ENCODE assay signal across 17 cellular contexts in the genomic region with DNA sequence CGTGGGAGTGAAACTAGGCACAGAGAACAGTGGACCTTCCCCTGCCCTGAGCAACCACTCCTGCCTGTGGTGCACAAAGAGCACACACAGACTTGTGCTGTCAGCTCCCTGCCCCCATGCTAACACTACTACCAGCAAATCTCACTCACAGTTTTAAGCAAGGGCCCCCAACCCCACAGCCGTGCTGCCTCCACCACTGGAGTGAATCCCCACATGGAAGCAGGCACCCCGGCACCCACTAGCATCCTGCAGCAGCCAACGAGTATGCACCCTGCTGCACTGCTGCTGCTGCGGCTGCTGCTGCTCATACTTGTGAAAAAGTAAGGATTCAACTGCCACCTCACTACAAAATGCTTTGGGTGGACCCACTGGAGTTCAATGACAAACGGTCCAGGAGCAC.
A peak's percentile ranks its signal among the peaks of the same experiment; 100 is the strongest.
DNase-seq lines count a peak whose midpoint lies in the region; ATAC-seq and TF ChIP-seq lines count a peak whose summit lies in the region.
"Had no signal": no experiment of that assay in that cellular context is flagged by ENCODE, and none has a peak within 500 bp of the region (broad histone marks: within the 10 kb centered on the region; RNA-seq: fewer than 3 reads in every experiment).

No MANE protein-coding gene starts in this region.

- H3K4me3 ChIP-seq in GM23338 (no peak overlapping the region), mesenchymal stem cell (ENCODE audit: insufficient read depth in 1 of 2, low read depth in 1 of 2, low read length in 2 of 2) (no peak overlapping the region), upper lobe of right lung (no peak overlapping the region), Karpas-422 (ENCODE audit: low read length) (no peak overlapping the region)
- H3K4me3 ChIP-seq: HAP-1 had no signal

- H3K27ac Mint-ChIP-seq in GM23338 (peak overlapping the region; percentile 73; the same call in 1 of the 2 replicates), chondrocyte (ENCODE audit: unreplicated experiment) (no peak overlapping the region)
- H3K27ac Mint-ChIP-seq: CD4-positive, alpha-beta memory T cell; HFFc6 had no signal

- H3K27ac ChIP-seq in GM23338 (ENCODE audit: low read depth) (no peak overlapping the region), mesenchymal stem cell (ENCODE audit: low read length, poor library complexity, severe bottlenecking) (no peak overlapping the region), upper lobe of right lung (no peak overlapping the region), Karpas-422 (ENCODE audit: low read length) (no peak overlapping the region)

- no peak overlapping the region for H2BK12ac ChIP-seq in mesenchymal stem cell (ENCODE audit: low read length in 2 of 2)

- no peaks in the 10 kb centered on the region for H3K4me1 ChIP-seq in GM23338 (ENCODE audit: insufficient read depth)
- H3K4me1 ChIP-seq in mesenchymal stem cell (ENCODE audit: control insufficient read depth, insufficient read depth, low read depth, low read length) = no peaks in the 10 kb centered on the region
- H3K4me1 ChIP-seq in upper lobe of right lung = no peaks in the 10 kb centered on the region
- no peaks in the 10 kb centered on the region for H3K4me1 ChIP-seq in Karpas-422 (ENCODE audit: low read length)
- H3K4me1 ChIP-seq: HAP-1 had no signal

- H4K20me1 ChIP-seq in GM23338 (replicated peaks; ENCODE audit: insufficient read depth) (no peaks in the 10 kb centered on the region), Karpas-422 (ENCODE audit: insufficient read depth, low read depth, low read length) (no peaks in the 10 kb centered on the region)

- no peak overlapping the region for H2BK5ac ChIP-seq in mesenchymal stem cell (ENCODE audit: low read depth, low read length, poor library complexity, severe bottlenecking)

- H2AFZ ChIP-seq in GM23338 = no peak overlapping the region
- no peak overlapping the region for H2AFZ ChIP-seq in mesenchymal stem cell (ENCODE audit: low read depth, low read length)
- H2AFZ ChIP-seq in Karpas-422 (ENCODE audit: low read length) = no peak overlapping the region

- intact Hi-C loops in upper lobe of right lung (cut with DNase I) = no loop called here

- H3K36me3 ChIP-seq in GM23338 (ENCODE audit: insufficient read depth) = no peaks in the 10 kb centered on the region
- no peaks in the 10 kb centered on the region for H3K36me3 ChIP-seq in mesenchymal stem cell (ENCODE audit: control insufficient read depth in 1 of 2, insufficient read depth in 2 of 2, low read depth in 1 of 2, low read length in 2 of 2)
- H3K36me3 ChIP-seq in upper lobe of right lung = no peaks in the 10 kb centered on the region
- H3K36me3 ChIP-seq in Karpas-422 (ENCODE audit: insufficient read depth, low read length) = no peaks in the 10 kb centered on the region
- H3K36me3 ChIP-seq: HAP-1 had no signal

- H3K4me1 Mint-ChIP-seq in GM23338 = no peaks in the 10 kb centered on the region; the same call in 2 of the 3 replicates
- no peaks in the 10 kb centered on the region for H3K4me1 Mint-ChIP-seq in chondrocyte (ENCODE audit: low read depth)
- H3K4me1 Mint-ChIP-seq: CD4-positive, alpha-beta memory T cell had no signal

- H3K27me3 ChIP-seq in GM23338 (ENCODE audit: insufficient read depth) = no peaks in the 10 kb centered on the region
- no peaks in the 10 kb centered on the region for H3K27me3 ChIP-seq in mesenchymal stem cell (ENCODE audit: control insufficient read depth in 1 of 2, insufficient read depth in 1 of 2, low read length in 2 of 2)
- H3K27me3 ChIP-seq in upper lobe of right lung = no peaks in the 10 kb centered on the region
- no peaks in the 10 kb centered on the region for H3K27me3 ChIP-seq in Karpas-422 (ENCODE audit: low read length)

- H3K18ac ChIP-seq in mesenchymal stem cell (ENCODE audit: low read depth in 1 of 2, low read length in 2 of 2) = no peak overlapping the region

- H3K27me3 Mint-ChIP-seq in GM23338 (ENCODE audit: insufficient read depth, low read depth, poor library complexity) (peaks cover 2% of the 10 kb centered on the region), chondrocyte (ENCODE audit: low read depth) (peaks cover 1% of the 10 kb centered on the region)
- H3K27me3 Mint-ChIP-seq: CD4-positive, alpha-beta memory T cell had no signal

- no peak overlapping the region for H2BK15ac ChIP-seq in mesenchymal stem cell (ENCODE audit: low read depth, poor library complexity, severe bottlenecking)

- H3K79me2 ChIP-seq in GM23338 (replicated peaks; ENCODE audit: insufficient read depth) (no peaks in the 10 kb centered on the region), Karpas-422 (ENCODE audit: low read length) (no peaks in the 10 kb centered on the region)

- no peaks in the 10 kb centered on the region for H3K79me1 ChIP-seq in mesenchymal stem cell (replicated peaks; ENCODE audit: low read length, poor library complexity, severe bottlenecking)

- 80% methylated on average over 5 of the region's 6 CpGs for WGBS in mesenchymal stem cell

- no peak overlapping the region for H2AK5ac ChIP-seq in mesenchymal stem cell (ENCODE audit: low read length, severe bottlenecking)

- peaks cover 5% of the 10 kb centered on the region; the same call in 2 of the 3 replicates for H3K9me3 Mint-ChIP-seq in GM23338
- H3K9me3 Mint-ChIP-seq in chondrocyte (ENCODE audit: low read depth) = peaks cover 10% of the 10 kb centered on the region

- no peak overlapping the region for H3K23ac ChIP-seq in mesenchymal stem cell (ENCODE audit: low read length in 2 of 2)

- H3K36me3 Mint-ChIP-seq in GM23338 (ENCODE audit: low read depth) (no peaks in the 10 kb centered on the region), chondrocyte (ENCODE audit: low read depth) (no peaks in the 10 kb centered on the region)
- H3K36me3 Mint-ChIP-seq: CD4-positive, alpha-beta memory T cell had no signal

- no peak overlapping the region for H3K4ac ChIP-seq in mesenchymal stem cell (ENCODE audit: low read depth in 1 of 2, low read length in 2 of 2)

- H4K91ac ChIP-seq in mesenchymal stem cell (ENCODE audit: low read length) = peak overlapping the region; percentile 39

- no peak overlapping the region for H2BK120ac ChIP-seq in mesenchymal stem cell (ENCODE audit: low read depth, low read length)

- no peak for DNase-seq in GM23338 (ENCODE audit: low spot score)
- peak; percentile 51 for DNase-seq in chondrocyte (ENCODE audit: low spot score)
- no peak for DNase-seq in mesenchymal stem cell
- peak; percentile 58 for DNase-seq in upper lobe of right lung
- DNase-seq in OCI-M1 (lab: John Stamatoyannopoulos, UW) = no peak
- DNase-seq in activated T-cell treated with anti-CD3 and anti-CD28 coated beads, Interleukin-2, amount 50 U/mL, for 1 hour = no peak
- no peak for DNase-seq in Karpas-422
- DNase-seq: C1 segment of cervical spinal cord, Calu3, COR-L47, DMS53, DMS79 treated with DMSO at 0.1 percent for 48 hours, GF-D8, GOT3, HFFc6 had no signal

- H4K8ac ChIP-seq in mesenchymal stem cell (ENCODE audit: low read length) = no peak overlapping the region

- TF ChIP-seq CTCF in GM23338 (conservative IDR thresholded peaks at IDR 0.05; ENCODE audit: low read depth in 2 of 2) = no peak
- TF ChIP-seq CTCF in chondrocyte (IDR thresholded peaks at IDR 0.05) = no peak
- no peak for TF ChIP-seq CTCF in upper lobe of right lung (IDR thresholded peaks at IDR 0.05)

- H3F3A ChIP-seq in GM23338 (replicated peaks; ENCODE audit: low read depth) = no peaks in the 10 kb centered on the region

- no peaks in the 10 kb centered on the region for H3K9me3 ChIP-seq in mesenchymal stem cell (ENCODE audit: control insufficient read depth, low read length)
- H3K9me3 ChIP-seq in upper lobe of right lung = no peaks in the 10 kb centered on the region
- H3K9me3 ChIP-seq in Karpas-422 (ENCODE audit: low read length) = no peaks in the 10 kb centered on the region
- H3K9me3 ChIP-seq: HAP-1 had no signal

- no peak overlapping the region for H3K4me2 ChIP-seq in GM23338
- H3K4me2 ChIP-seq in mesenchymal stem cell (ENCODE audit: low read length, poor library complexity, severe bottlenecking) = no peak overlapping the region
- no peak overlapping the region for H3K4me2 ChIP-seq in Karpas-422 (ENCODE audit: low read depth, low read length, poor library complexity, severe bottlenecking)

- ATAC-seq in GM23338 = no peak
- no peak for ATAC-seq in upper lobe of right lung

- H3K4me3 Mint-ChIP-seq in GM23338 = no peak overlapping the region
- H3K4me3 Mint-ChIP-seq in chondrocyte (ENCODE audit: unreplicated experiment) = no peak overlapping the region
- H3K4me3 Mint-ChIP-seq: CD4-positive, alpha-beta memory T cell; HFFc6 had no signal

- H3K9me2 ChIP-seq in GM23338 (ENCODE audit: insufficient read depth) = 0 out of 2 replicates have a peak, but pooled peaks cover 3% of the 10 kb centered on the region
- H3K9me2 ChIP-seq in Karpas-422 (replicated peaks; ENCODE audit: insufficient read depth, low read length) = no peaks in the 10 kb centered on the region

- H3K9ac ChIP-seq in mesenchymal stem cell (ENCODE audit: low read length) (no peak overlapping the region), Karpas-422 (ENCODE audit: low read length) (no peak overlapping the region)

- no peak overlapping the region for H3K14ac ChIP-seq in mesenchymal stem cell (ENCODE audit: low read length in 2 of 2)

TF ChIP-seq in GM23338, 12 proteins besides CTCF, POLR2A, EP300 and RAD21:
- TF ChIP-seq STAT1 (IDR thresholded peaks at IDR 0.05; ENCODE audit: unreplicated experiment) (no peak), CREB1 (CRISPR knock-in tag; IDR thresholded peaks at IDR 0.05; ENCODE audit: low read depth) (no peak), EZH2phosphoT487 (IDR thresholded peaks at IDR 0.05; ENCODE audit: unreplicated experiment) (no peak)

Comparison
In these comparisons a context has a peak if more than half of its experiments do, and no peak if none do; other contexts are left out.
1. DNase-seq: peak in chondrocyte (single experiment) and upper lobe of right lung (single experiment); none in GM23338 (single experiment), mesenchymal stem cell (single experiment), OCI-M1 (single experiment), activated T-cell treated with anti-CD3 and anti-CD28 coated beads, Interleukin-2, amount 50 U/mL, for 1 hour (single experiment) and Karpas-422 (single experiment).